ENCODE assay signal across 8 cellular contexts in genomic region chr11:67120456-67120855, GRCh38. TPM values are rescaled to one million over a fixed set of nuclear protein-coding genes. Genes with fewer than 3 reads are reported as not detected.
A peak's percentile ranks its signal among the peaks of the same experiment; 100 is the strongest.
DNase-seq lines count a peak whose midpoint lies in the region; ATAC-seq, FAIRE-seq and TF ChIP-seq lines count a peak whose summit lies in the region.

No MANE protein-coding gene starts in this region.

- no TSS peak for BruUV-seq in GM12878 (replicated peaks; lab: Mats Ljungman, UMichigan)

- FAIRE-seq in GM12878 (lab: Jason Lieb, UNC) = no peak

- H3K4me3 ChIP-seq in GM12878 (peak overlapping the region; percentile 93), lung (peak overlapping the region; percentile 93), transverse colon (peak overlapping the region; percentile 33 to 100 (median 98))

- DNase-seq in activated naive CD4-positive, alpha-beta T cell treated with anti-CD3 and anti-CD28 coated beads, Interleukin-2, amount 10 ng/mL, durations not matched to agents 7 days and 5 days = no peak
- DNase-seq in activated naive CD4-positive, alpha-beta T cell (lab: John Stamatoyannopoulos, UW) = no peak
- DNase-seq in GM12878 (ENCODE audit: low read depth, low spot score) (no peak), lung (ENCODE audit: low spot score) (no peak), transverse colon (no peak)

- peaks cover 24% of the 10 kb centered on the region for H3K36me3 Mint-ChIP-seq in activated naive CD4-positive, alpha-beta T cell treated with anti-CD3 and anti-CD28 coated beads, Interleukin-2, amount 10 ng/mL, durations not matched to agents 7 days and 5 days

- RAD21 ChIA-PET in GM12878 (lab: Charles Lee; ENCODE audit: unreplicated experiment) = no interaction called here

- H3K27ac Mint-ChIP-seq in activated naive CD4-positive, alpha-beta T cell treated with anti-CD3 and anti-CD28 coated beads, Interleukin-2, amount 10 ng/mL, durations not matched to agents 7 days and 5 days = peak overlapping the region; percentile 93

- intact Hi-C loops in GM12878 (cut with micrococcal nuclease; ENCODE audit: unreplicated experiment) = loop anchor here (5.0 kb wide), 1 partner anchor 42 kb away; no protein-coding TSS in a partner anchor
- intact Hi-C loops in transverse colon (cut with DNase I; ENCODE audit: low total_unique reads) = loop anchor here (5.0 kb wide), 1 partner anchor 1048 kb away; the partner anchor contains the start of gene PACS1

- TF ChIP-seq POLR2A in GM12878 (IDR thresholded peaks at IDR 0.05; ENCODE audit: low read depth, low read length) (no peak), transverse colon (IDR thresholded peaks at IDR 0.05) (no peak)

- in situ Hi-C loops in GM12878 (cut with MboI) = no loop called here
- in situ Hi-C loops in transverse colon (cut with MboI; ENCODE audit: low pct_ligation_motif_present in 1 of 4, low pct_unique_long_range_greater_than_20kb in 1 of 4, low sequenced_read_pairs in 3 of 4) = no loop called here

- H3K9ac ChIP-seq in GM12878 (ENCODE audit: control insufficient read depth, insufficient read depth, low read length) = peak overlapping the region; percentile 67

- no peaks in the 10 kb centered on the region for H4K20me1 ChIP-seq in GM12878 (ENCODE audit: control insufficient read depth, insufficient read depth)

- H3K27ac ChIP-seq in GM12878 (ENCODE audit: control insufficient read depth, insufficient read depth) (peak overlapping the region; percentile 77), lung (ENCODE audit: low read depth in 1 of 2, low read length in 1 of 2) (peak overlapping the region; percentile 95 to 99), transverse colon (peak overlapping the region; percentile 98 to 100 (median 100))

- POLR2A ChIA-PET in GM12878 (lab: Charles Lee) = interaction anchor here (0.6 kb wide), 1 partner anchor 57 kb away, joined by 4 read pairs; no protein-coding TSS in a partner anchor

- peaks cover 2% of the 10 kb centered on the region for H3K27me3 Mint-ChIP-seq in activated naive CD4-positive, alpha-beta T cell treated with anti-CD3 and anti-CD28 coated beads, Interleukin-2, amount 10 ng/mL, durations not matched to agents 7 days and 5 days

- ATAC-seq in GM12878 = no peak
- no peak for ATAC-seq in lung (ENCODE audit: insufficient read depth, low FRiP score)
- ATAC-seq in HG02678 (IDR thresholded peaks at IDR 0.05; ENCODE audit: unreplicated experiment) = no peak
- no peak for ATAC-seq in HG03442 (IDR thresholded peaks at IDR 0.05; ENCODE audit: unreplicated experiment)
- ATAC-seq in GM19455 (IDR thresholded peaks at IDR 0.05; ENCODE audit: unreplicated experiment) = no peak

- H3K4me2 ChIP-seq in GM12878 (ENCODE audit: control insufficient read depth, insufficient read depth) = peak overlapping the region; percentile 89

- H3K27me3 ChIP-seq in GM12878 (replicated peaks in 1 of 2; ENCODE audit: control insufficient read depth in 2 of 2, insufficient read depth in 2 of 2, low read length in 1 of 2) (no peaks in the 10 kb centered on the region), lung (ENCODE audit: control insufficient read depth, insufficient read depth) (no peaks in the 10 kb centered on the region), transverse colon (no peaks in the 10 kb centered on the region)

- SMC1A ChIA-PET in GM12878 (lab: Charles Lee; ENCODE audit: uncharacterized antibody, unreplicated experiment) = no interaction called here

- TF ChIP-seq EP300 in GM12878 (IDR thresholded peaks at IDR 0.05; ENCODE audit: borderline replicate concordance in 1 of 2, control insufficient read depth in 1 of 2, low read depth in 2 of 2, low read length in 2 of 2) (no peak), transverse colon (IDR thresholded peaks at IDR 0.05; ENCODE audit: low read depth) (no peak)

- no peak overlapping the region for H2AFZ ChIP-seq in GM12878 (ENCODE audit: control insufficient read depth, low read depth, low read length)

- WGBS in GM12878 (ENCODE audit: insufficient coverage, insufficient replicate concordance, low lambda C conversion rate, missing lambda C conversion rate) = 1% methylated on average over 12 of the region's 12 CpGs
- WGBS in lung, 2 donors = 0% methylated on average over 12 of the region's 12 CpGs
- WGBS in transverse colon (ENCODE audit: low coverage in 1 of 2), 2 donors = 1% methylated on average over 12 of the region's 12 CpGs

- peak overlapping the region; percentile 99 for H3K4me3 Mint-ChIP-seq in activated naive CD4-positive, alpha-beta T cell treated with anti-CD3 and anti-CD28 coated beads, Interleukin-2, amount 10 ng/mL, durations not matched to agents 7 days and 5 days

- peaks cover 11% of the 10 kb centered on the region for H3K4me1 ChIP-seq in GM12878 (ENCODE audit: control insufficient read depth, insufficient read depth, low read length)
- peaks cover 4% of the 10 kb centered on the region in 2 donors for H3K4me1 ChIP-seq in lung (ENCODE audit: control insufficient read depth in 2 of 2, insufficient read depth in 2 of 2, low read length in 2 of 2)
- peaks cover 17 to 59% (median 22%) of the 10 kb centered on the region in 4 donors for H3K4me1 ChIP-seq in transverse colon

- peaks cover 58% of the 10 kb centered on the region for H3K79me2 ChIP-seq in GM12878 (ENCODE audit: control insufficient read depth, insufficient read depth, low read length)

- CTCF ChIA-PET in activated naive CD4-positive, alpha-beta T cell treated with anti-CD3 and anti-CD28 coated beads, Interleukin-2, amount 10 ng/mL, durations not matched to agents 7 days and 5 days (lab: Charles Lee) = no interaction called here
- CTCF ChIA-PET in GM12878 (lab: Yijun Ruan, JAX) = interaction anchor here (1.5 kb wide), 1 partner anchor 38 kb away, joined by 3 read pairs; no protein-coding TSS in a partner anchor

- H3K36me3 ChIP-seq in GM12878 (ENCODE audit: control insufficient read depth in 2 of 2, insufficient read depth in 2 of 2, low read length in 1 of 2) (peaks cover 0 to 16% of the 10 kb centered on the region in 2 experiments; a peak in 2 of 4 replicates), lung (ENCODE audit: control insufficient read depth in 2 of 2, insufficient read depth in 2 of 2, low read length in 2 of 2) (peaks cover 0 to 2% of the 10 kb centered on the region in 2 donors), transverse colon (peaks cover 0 to 8% (median 0%) of the 10 kb centered on the region in 4 donors)

- no peaks in the 10 kb centered on the region for H3K9me3 Mint-ChIP-seq in activated naive CD4-positive, alpha-beta T cell treated with anti-CD3 and anti-CD28 coated beads, Interleukin-2, amount 10 ng/mL, durations not matched to agents 7 days and 5 days

- peaks cover 23% of the 10 kb centered on the region for H3K4me1 Mint-ChIP-seq in activated naive CD4-positive, alpha-beta T cell treated with anti-CD3 and anti-CD28 coated beads, Interleukin-2, amount 10 ng/mL, durations not matched to agents 7 days and 5 days

- no peak for TF ChIP-seq RAD21 in GM12878 (IDR thresholded peaks at IDR 0.05; ENCODE audit: insufficient read depth, low read depth, low read length)

- TF ChIP-seq CTCF in GM12878 (IDR thresholded peaks at IDR 0.05 in 2 of 3, conservative IDR thresholded peaks at IDR 0.05 in 1 of 3; ENCODE audit: control insufficient read depth in 2 of 3, extremely low read depth in 1 of 3, insufficient read depth in 1 of 3, low read depth in 3 of 3, low read length in 3 of 3) (no peak), lung (IDR thresholded peaks at IDR 0.05; ENCODE audit: control extremely low read depth, extremely low read depth) (no peak), transverse colon (IDR thresholded peaks at IDR 0.05) (no peak)

- H3K9me3 ChIP-seq in GM12878 (replicated peaks; ENCODE audit: control insufficient read depth, insufficient read depth, low read length) (no peaks in the 10 kb centered on the region; the same call in 2 of the 3 replicates), lung (ENCODE audit: control insufficient read depth in 2 of 2, insufficient read depth in 1 of 2, low read length in 1 of 2) (no peaks in the 10 kb centered on the region), transverse colon (no peaks in the 10 kb centered on the region)

TF ChIP-seq in GM12878, 131 proteins besides CTCF, POLR2A, EP300 and RAD21:
- TF ChIP-seq RCOR1 (conservative IDR thresholded peaks at IDR 0.05; ENCODE audit: low read depth, low read length) (0 out of 2 replicates have a peak, but pooled peaks have one; percentile 4), MTA2 (IDR thresholded peaks at IDR 0.05; ENCODE audit: low read depth) (0 out of 2 replicates have a peak, but pooled peaks have one; percentile 0), RB1 (IDR thresholded peaks at IDR 0.05; ENCODE audit: borderline replicate concordance) (no peak)

RNA-seq across cellular contexts. Expression of gene KDM2A, which starts 1.4 kb away (rescaled TPM):
- 275 and 292 TPM in 2 replicates for total RNA-seq in GM12878 (2013; cell fraction: nucleolus; rRNA removed)
- total RNA-seq in GM12878 (2014; rRNA removed) (32.5 and 41.1 TPM in 2 replicates), GM12878 (2014; rRNA removed; fragmentation: Illumina TruSeq; extraction: Trizol) (41.0 and 42.0 TPM in 2 replicates), GM12878 (2021) (62.0 and 69.3 TPM in 2 replicates), lung (100 to 1,000 TPM in 1 of 2 donors, 10 to 100 TPM in 1; 81.8 to 102 TPM), transverse colon (100 to 1,000 TPM in 1 of 4 donors, 10 to 100 TPM in 3; 65.3 to 137 (median 81.2) TPM)
- polyA plus RNA-seq in GM12878 (2011; ENCODE audit: low read depth) = 35.7 TPM
- polyA plus RNA-seq in GM12878 (2011; rRNA removed) (34.2 and 66.1 TPM in 2 replicates), GM12878 (2014; fragmentation: Illumina TruSeq; extraction: Trizol) (53.7 and 65.7 TPM in 2 replicates), GM12878 (2014; fragmentation: Nextera tagmentation; extraction: Ambion mirVana) (10 to 100 TPM; 10.5 to 13.0 TPM), GM12878 (2014; rRNA removed) (43.2 and 49.2 TPM in 2 replicates), GM12878 (2016; fragmentation: Nextera tagmentation; extraction: Ambion mirVana) (10 to 100 TPM; 19.0 to 21.8 TPM), lung (10 to 100 TPM; 30.6 to 44.6 TPM)
- polyA plus RNA-seq in GM12878 (2011; cell fraction: cytosol; rRNA removed) = 57.6 and 60.4 TPM in 2 replicates
- polyA plus RNA-seq in GM12878 (2011; cell fraction: nucleus; rRNA removed) = 202 and 220 TPM in 2 replicates
- 48.6 and 55.0 TPM in 2 replicates for polyA plus RNA-seq in GM12878 (2012)
- polyA minus RNA-seq in GM12878 (2011; rRNA and poly(A)+ RNA removed) = 111 and 140 TPM in 2 replicates
- 40.4 and 41.4 TPM in 2 replicates for polyA minus RNA-seq in GM12878 (2011; cell fraction: cytosol; rRNA and poly(A)+ RNA removed)
- 62.4 and 103 TPM in 2 replicates for polyA minus RNA-seq in GM12878 (2011; cell fraction: nucleus; rRNA and poly(A)+ RNA removed)
